Comparison of ENCODE assay signal across 7 cellular contexts in genomic region chr15:64163662-64164362, GRCh38. TPM values are rescaled to one million over a fixed set of nuclear protein-coding genes. Genes with fewer than 3 reads are reported as not detected.
A peak's percentile ranks its signal among the peaks of the same experiment; 100 is the strongest.
DNase-seq lines count a peak whose midpoint lies in the region; ATAC-seq and FAIRE-seq lines count a peak whose summit lies in the region.

No MANE protein-coding gene starts in this region.

- H3K9me3 Mint-ChIP-seq in activated T-helper 1 cell treated with anti-CD3 and anti-CD28 coated beads, Interleukin-12 subunit alpha, Interleukin-12 subunit beta, Interleukin-2, Interleukin-4 antibody, amounts not matched to agents 30 ng/mL and 10 ng/mL and 1 ng/mL, durations not matched to agents 14 hours and 24 hours and 36 hours, result no peaks in the 10 kb centered on the region

- H3K27ac ChIP-seq in right cardiac atrium (ENCODE audit: low read length) (peak overlapping the region; percentile 82), small intestine (ENCODE audit: low read depth in 1 of 2, low read length in 1 of 2) (peak overlapping the region; percentile 57 to 89)

- no peaks in the 10 kb centered on the region for H3K9me3 ChIP-seq in right cardiac atrium (ENCODE audit: control insufficient read depth, low read length)
- no peaks in the 10 kb centered on the region for H3K9me3 ChIP-seq in small intestine (ENCODE audit: control insufficient read depth, low read depth)

- H3K4me3 Mint-ChIP-seq in activated T-helper 1 cell treated with anti-CD3 and anti-CD28 coated beads, Interleukin-12 subunit alpha, Interleukin-12 subunit beta, Interleukin-2, Interleukin-4 antibody, amounts not matched to agents 30 ng/mL and 10 ng/mL and 1 ng/mL, durations not matched to agents 14 hours and 24 hours and 36 hours, result peak overlapping the region; percentile 82

- intact Hi-C loops in activated T-helper 1 cell treated with anti-CD3 and anti-CD28 coated beads, Interleukin-12 subunit alpha, Interleukin-12 subunit beta, Interleukin-2, Interleukin-4 antibody, amounts not matched to agents 30 ng/mL and 10 ng/mL and 1 ng/mL, durations not matched to agents 14 hours and 24 hours and 36 hours (cut with micrococcal nuclease), result loop anchor here (1.0 to 5.0 kb wide), 9 partner anchors 24 to 729 kb away; partner anchors contain the start of genes CIAO2A, CSNK1G1, PCLAF and TRIP4
- intact Hi-C loops in right cardiac atrium (cut with DNase I), result no loop called here

- H3K4me1 Mint-ChIP-seq in activated T-helper 1 cell treated with anti-CD3 and anti-CD28 coated beads, Interleukin-12 subunit alpha, Interleukin-12 subunit beta, Interleukin-2, Interleukin-4 antibody, amounts not matched to agents 30 ng/mL and 10 ng/mL and 1 ng/mL, durations not matched to agents 14 hours and 24 hours and 36 hours (ENCODE audit: low read depth), result peaks cover 48% of the 10 kb centered on the region

- H3K4me1 ChIP-seq in right cardiac atrium (ENCODE audit: control insufficient read depth, insufficient read depth, low read length) (peaks cover 4% of the 10 kb centered on the region), small intestine (ENCODE audit: control insufficient read depth in 2 of 2, insufficient read depth in 1 of 2, low read depth in 1 of 2, low read length in 1 of 2) (peaks cover 0 to 5% of the 10 kb centered on the region in 2 donors)

- H3K36me3 Mint-ChIP-seq in activated T-helper 1 cell treated with anti-CD3 and anti-CD28 coated beads, Interleukin-12 subunit alpha, Interleukin-12 subunit beta, Interleukin-2, Interleukin-4 antibody, amounts not matched to agents 30 ng/mL and 10 ng/mL and 1 ng/mL, durations not matched to agents 14 hours and 24 hours and 36 hours (ENCODE audit: low read depth), result peaks cover 26% of the 10 kb centered on the region

- 38% methylated on average over 14 of the region's 14 CpGs for whole genome bisulfite sequencing in right cardiac atrium
- 53 to 79% (median 71%) methylated on average over 14 of the region's 14 CpGs for WGBS in small intestine, 3 donors

- ATAC-seq in GM19438 (IDR thresholded peaks at IDR 0.05; ENCODE audit: low read depth, unreplicated experiment), result peak; percentile 7
- ATAC-seq in HG03575 (IDR thresholded peaks at IDR 0.05; ENCODE audit: extremely low read depth, insufficient number of reproducible peaks, low FRiP score, unreplicated experiment), result peak; percentile 12
- ATAC-seq in right cardiac atrium, result peak; percentile 10 to 20

- no peaks in the 10 kb centered on the region for H3K27me3 Mint-ChIP-seq in activated T-helper 1 cell treated with anti-CD3 and anti-CD28 coated beads, Interleukin-12 subunit alpha, Interleukin-12 subunit beta, Interleukin-2, Interleukin-4 antibody, amounts not matched to agents 30 ng/mL and 10 ng/mL and 1 ng/mL, durations not matched to agents 14 hours and 24 hours and 36 hours (ENCODE audit: insufficient read depth)

- no peak for DNase-seq in activated T-helper 1 cell treated with anti-CD3 and anti-CD28 coated beads, Interleukin-12 subunit alpha, Interleukin-12 subunit beta, Interleukin-2, Interleukin-4 antibody, amounts not matched to agents 30 ng/mL and 10 ng/mL and 1 ng/mL, durations not matched to agents 14 hours and 24 hours and 36 hours (ENCODE audit: low spot score)
- DNase-seq in right cardiac atrium, result peak; percentile 33 to 77 (median 73)
- DNase-seq in small intestine, result no peak
- DNase-seq in D341Med (ENCODE audit: low spot score), result no peak
- no peak for DNase-seq in LoVo (ENCODE audit: low spot score)

- H3K27ac Mint-ChIP-seq in activated T-helper 1 cell treated with anti-CD3 and anti-CD28 coated beads, Interleukin-12 subunit alpha, Interleukin-12 subunit beta, Interleukin-2, Interleukin-4 antibody, amounts not matched to agents 30 ng/mL and 10 ng/mL and 1 ng/mL, durations not matched to agents 14 hours and 24 hours and 36 hours, result peak overlapping the region; percentile 93

- H3K4me3 ChIP-seq in right cardiac atrium (ENCODE audit: low read length) (peak overlapping the region; percentile 44), small intestine (ENCODE audit: low read depth in 1 of 2, low read length in 2 of 2) (peak overlapping the region in 1 of 2 donors; percentile 43)

- no peak for FAIRE-seq in small intestine (lab: Jason Lieb, UNC)

- H3K27me3 ChIP-seq in right cardiac atrium (ENCODE audit: control insufficient read depth, insufficient read depth), result no peaks in the 10 kb centered on the region
- no peaks in the 10 kb centered on the region for H3K27me3 ChIP-seq in small intestine (ENCODE audit: control insufficient read depth in 2 of 2, insufficient read depth in 2 of 2, low read length in 2 of 2)

- H3K36me3 ChIP-seq in small intestine (ENCODE audit: control insufficient read depth in 2 of 2, insufficient read depth in 2 of 2, low read length in 2 of 2), result peaks cover 10 to 12% of the 10 kb centered on the region in 2 donors

RNA-seq across cellular contexts. Expression of gene PPIB, which starts 1.0 kb away (rescaled TPM):
- total RNA-seq in activated T-helper 1 cell treated with anti-CD3 and anti-CD28 coated beads, Interleukin-12 subunit alpha, Interleukin-12 subunit beta, Interleukin-2, Interleukin-4 antibody, amounts not matched to agents 30 ng/mL and 10 ng/mL and 1 ng/mL, durations not matched to agents 14 hours and 24 hours and 36 hours, result 383 and 388 TPM in 2 replicates
- 100 to 1,000 TPM; 131 to 263 (median 186) TPM for total RNA-seq in right cardiac atrium
- polyA plus RNA-seq in right cardiac atrium (209 TPM), small intestine (100 to 1,000 TPM; 248 to 895 (median 288) TPM)

RNA-seq across cellular contexts. Expression of gene SNX22, which starts 12.3 kb away (rescaled TPM):
- 0.99 and 1.1 TPM in 2 replicates for total RNA-seq in activated T-helper 1 cell treated with anti-CD3 and anti-CD28 coated beads, Interleukin-12 subunit alpha, Interleukin-12 subunit beta, Interleukin-2, Interleukin-4 antibody, amounts not matched to agents 30 ng/mL and 10 ng/mL and 1 ng/mL, durations not matched to agents 14 hours and 24 hours and 36 hours
- 100 to 1,000 TPM in 1 of 4 donors, 10 to 100 TPM in 3; 56.2 to 114 (median 62.6) TPM for total RNA-seq in right cardiac atrium
- 74.0 TPM for polyA plus RNA-seq in right cardiac atrium
- 1 to 10 TPM in 1 of 3 donors, under 1 TPM in 2; 0.54 to 1.8 (median 0.67) TPM for polyA plus RNA-seq in small intestine

Comparison
In these comparisons a context has a peak if more than half of its experiments do, and no peak if none do; other contexts are left out.
1. DNase-seq: peak in right cardiac atrium (3 of 3); none in activated T-helper 1 cell treated with anti-CD3 and anti-CD28 coated beads, Interleukin-12 subunit alpha, Interleukin-12 subunit beta, Interleukin-2, Interleukin-4 antibody, amounts not matched to agents 30 ng/mL and 10 ng/mL and 1 ng/mL, durations not matched to agents 14 hours and 24 hours and 36 hours (single experiment), small intestine (single experiment), D341Med (single experiment) and LoVo (single experiment).
2. RNA of gene SNX22, which starts 12.3 kb away (total RNA-seq): 56.2 to 114 TPM in right cardiac atrium; 0.99 to 1.1 TPM in activated T-helper 1 cell treated with anti-CD3 and anti-CD28 coated beads, Interleukin-12 subunit alpha, Interleukin-12 subunit beta, Interleukin-2, Interleukin-4 antibody, amounts not matched to agents 30 ng/mL and 10 ng/mL and 1 ng/mL, durations not matched to agents 14 hours and 24 hours and 36 hours; every median in the first group is over 10 times any median in the second.
3. Peak in every context shown above with its lines, with median percentiles within 50 percentile points of each other: ATAC-seq.